Comparison of ENCODE assay signal across 21 cellular contexts in genomic region chr10:62396864-62397263, GRCh38.
"Had no signal": no experiment of that assay in that cellular context is flagged by ENCODE, and none has a peak within 500 bp of the region (broad histone marks: within the 10 kb centered on the region; RNA-seq: fewer than 3 reads in every experiment).

No MANE protein-coding gene starts in this region.

- DNase-seq: KBM-7, MV-4-11, NCI-H1048, NCI-H1105, NCI-H1417, NCI-H1436 treated with DMSO at 0.1 percent for 48 hours, NCI-H1694, NCI-H187 treated with DMSO at 0.1 percent for 48 hours, NCI-H2029 treated with DMSO at 0.1 percent for 48 hours, NCI-H2227 treated with DMSO at 0.1 percent for 48 hours, NCI-H510A, NCI-H524 treated with DMSO at 0.1 percent for 48 hours, NCI-H69, NCI-H774, PC-3, SHP77, SK-N-SH, SW 1271 had no signal

- H3K9me3 ChIP-seq: SK-N-SH had no signal

- ATAC-seq: Panc1, PC-3 had no signal

- H3K27ac ChIP-seq: HL-60, RWPE1 had no signal
